In genomic region chr3:159559771-159560170, GRCh38 we compare ENCODE assay signal across 16 cellular contexts.
"Had no signal": no experiment of that assay in that cellular context is flagged by ENCODE, and none has a peak within 500 bp of the region (broad histone marks: within the 10 kb centered on the region; RNA-seq: fewer than 3 reads in every experiment).

No MANE protein-coding gene starts in this region.

- H3K4me3 ChIP-seq: esophagus muscularis mucosa, ovary had no signal

- H3K36me3 Mint-ChIP-seq: naive thymus-derived CD4-positive, alpha-beta T cell had no signal

- H3K4me3 Mint-ChIP-seq: naive thymus-derived CD4-positive, alpha-beta T cell; nephron progenitor cell had no signal

- H3K4me1 Mint-ChIP-seq: naive thymus-derived CD4-positive, alpha-beta T cell; nephron progenitor cell had no signal

- FAIRE-seq: endometrium, small intestine had no signal

- H3K36me3 ChIP-seq: esophagus muscularis mucosa, ovary had no signal

- DNase-seq: effector memory CD4-positive, alpha-beta T cell; foreskin keratinocyte; naive thymus-derived CD4-positive, alpha-beta T cell; nephron progenitor cell; nucleus accumbens; ovary; right cardiac atrium; small intestine; stimulated activated CD4-positive, alpha-beta T cell treated with anti-CD3 and anti-CD28 coated beads, Interleukin-12 subunit alpha, Interleukin-12 subunit beta, amount 100 ng/mL, for 4 hours; stimulated activated CD4-positive, alpha-beta T cell treated with anti-CD3 and anti-CD28 coated beads, Interleukin-2, amount 100 ng/mL, for 48 hours; stimulated activated naive CD4-positive, alpha-beta T cell treated with Interleukin-2 at 50 U/mL for 16 hours; trophoblast cell had no signal

- H3K27ac ChIP-seq: epithelial cell of prostate, esophagus muscularis mucosa, foreskin keratinocyte, ovary had no signal

- H3K27ac Mint-ChIP-seq: naive thymus-derived CD4-positive, alpha-beta T cell; progenitor cell of endocrine pancreas had no signal

- H3K9me3 Mint-ChIP-seq: nephron progenitor cell had no signal

- H3K27me3 ChIP-seq: esophagus muscularis mucosa, ovary had no signal

- H3K4me1 ChIP-seq: esophagus muscularis mucosa, foreskin keratinocyte had no signal

- H3K9me3 ChIP-seq: esophagus muscularis mucosa, ovary had no signal

- ATAC-seq: foreskin keratinocyte; naive thymus-derived CD4-positive, alpha-beta T cell; right cardiac atrium had no signal
